In the genomic region with DNA sequence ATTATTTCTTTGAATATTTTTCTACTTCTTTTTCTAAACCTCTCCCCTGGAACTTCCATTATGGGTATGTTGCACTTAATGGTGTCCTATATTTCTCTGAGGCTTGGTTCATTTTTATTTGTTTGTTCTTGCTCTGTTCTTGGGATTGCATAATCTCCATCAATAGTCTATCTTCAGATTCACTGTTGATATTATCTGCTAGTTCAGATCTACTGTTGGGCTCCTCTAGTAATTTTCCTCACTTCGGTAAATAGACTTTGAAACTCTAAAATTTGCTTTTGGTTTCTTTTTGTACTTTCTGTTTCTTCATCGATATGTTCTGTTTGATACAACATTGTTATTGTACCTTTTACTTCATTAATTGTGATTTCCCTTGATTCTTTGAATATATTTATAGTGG, we compare ENCODE assay signal across 19 cellular contexts.
DNase-seq lines count a peak whose midpoint lies in the region; ATAC-seq and TF ChIP-seq lines count a peak whose summit lies in the region.
"Had no signal": no experiment of that assay in that cellular context is flagged by ENCODE, and none has a peak within 500 bp of the region (broad histone marks: within the 10 kb centered on the region; RNA-seq: fewer than 3 reads in every experiment).

No MANE protein-coding gene starts in this region.

- H3K27ac Mint-ChIP-seq in activated CD4-positive, alpha-beta T cell treated with anti-CD3 and anti-CD28 coated beads, Interleukin-2, amount 10 ng/mL, durations not matched to agents 24 days and 14 days: peak overlapping the region; percentile 18
- peak overlapping the region in 1 of 2 donors; percentile 21 for H3K27ac Mint-ChIP-seq in natural killer cell treated with Interleukin-12 subunit alpha and Interleukin-12 subunit beta and Interleukin-15 and Interleukin-18, amount 100 ng/mL, for 72 hours
- no peak overlapping the region for H3K27ac Mint-ChIP-seq in natural killer cell
- peak overlapping the region; percentile 0 for H3K27ac Mint-ChIP-seq in central memory CD8-positive, alpha-beta T cell (ENCODE audit: low read depth)
- H3K27ac Mint-ChIP-seq in stimulated activated effector memory CD8-positive, alpha-beta T cell treated with anti-CD3 and anti-CD28 coated beads, Interleukin-12 subunit alpha, Interleukin-12 subunit beta, amount 100 ng/mL, for 72 hours: no peak overlapping the region

- no peak overlapping the region for H3K4me3 Mint-ChIP-seq in activated CD4-positive, alpha-beta T cell treated with anti-CD3 and anti-CD28 coated beads, Interleukin-2, amount 10 ng/mL, durations not matched to agents 24 days and 14 days
- peak overlapping the region; percentile 14 for H3K4me3 Mint-ChIP-seq in natural killer cell treated with Interleukin-12 subunit alpha and Interleukin-12 subunit beta and Interleukin-15 and Interleukin-18, amount 100 ng/mL, for 72 hours
- no peak overlapping the region for H3K4me3 Mint-ChIP-seq in natural killer cell
- no peak overlapping the region for H3K4me3 Mint-ChIP-seq in central memory CD8-positive, alpha-beta T cell
- peak overlapping the region; percentile 15 for H3K4me3 Mint-ChIP-seq in stimulated activated effector memory CD8-positive, alpha-beta T cell treated with anti-CD3 and anti-CD28 coated beads, Interleukin-12 subunit alpha, Interleukin-12 subunit beta, amount 100 ng/mL, for 72 hours

- peaks cover 15% of the 10 kb centered on the region for H3K4me1 Mint-ChIP-seq in activated CD4-positive, alpha-beta T cell treated with anti-CD3 and anti-CD28 coated beads, Interleukin-2, amount 10 ng/mL, durations not matched to agents 24 days and 14 days
- H3K4me1 Mint-ChIP-seq in natural killer cell treated with Interleukin-12 subunit alpha and Interleukin-12 subunit beta and Interleukin-15 and Interleukin-18, amount 100 ng/mL, for 72 hours (ENCODE audit: low read depth in 2 of 2): peaks cover 10 to 11% of the 10 kb centered on the region in 2 donors
- H3K4me1 Mint-ChIP-seq in natural killer cell: peaks cover 10 to 11% of the 10 kb centered on the region in 2 donors
- H3K4me1 Mint-ChIP-seq in central memory CD8-positive, alpha-beta T cell: peaks cover 17% of the 10 kb centered on the region
- H3K4me1 Mint-ChIP-seq in stimulated activated effector memory CD8-positive, alpha-beta T cell treated with anti-CD3 and anti-CD28 coated beads, Interleukin-12 subunit alpha, Interleukin-12 subunit beta, amount 100 ng/mL, for 72 hours: peaks cover 11% of the 10 kb centered on the region

- peaks cover 73% of the 10 kb centered on the region for H3K36me3 Mint-ChIP-seq in activated CD4-positive, alpha-beta T cell treated with anti-CD3 and anti-CD28 coated beads, Interleukin-2, amount 10 ng/mL, durations not matched to agents 24 days and 14 days (ENCODE audit: low read depth)
- H3K36me3 Mint-ChIP-seq in natural killer cell treated with Interleukin-12 subunit alpha and Interleukin-12 subunit beta and Interleukin-15 and Interleukin-18, amount 100 ng/mL, for 72 hours: peaks cover 45% of the 10 kb centered on the region
- H3K36me3 Mint-ChIP-seq in natural killer cell: peaks cover 48% of the 10 kb centered on the region
- peaks cover 39% of the 10 kb centered on the region for H3K36me3 Mint-ChIP-seq in central memory CD8-positive, alpha-beta T cell (ENCODE audit: insufficient read depth)
- H3K36me3 Mint-ChIP-seq in stimulated activated effector memory CD8-positive, alpha-beta T cell treated with anti-CD3 and anti-CD28 coated beads, Interleukin-12 subunit alpha, Interleukin-12 subunit beta, amount 100 ng/mL, for 72 hours: peaks cover 77% of the 10 kb centered on the region

- no peak for TF ChIP-seq CTCF in natural killer cell (IDR thresholded peaks at IDR 0.05)

- no peaks in the 10 kb centered on the region for H3K27me3 Mint-ChIP-seq in activated CD4-positive, alpha-beta T cell treated with anti-CD3 and anti-CD28 coated beads, Interleukin-2, amount 10 ng/mL, durations not matched to agents 24 days and 14 days
- no peaks in the 10 kb centered on the region for H3K27me3 Mint-ChIP-seq in natural killer cell treated with Interleukin-12 subunit alpha and Interleukin-12 subunit beta and Interleukin-15 and Interleukin-18, amount 100 ng/mL, for 72 hours
- H3K27me3 Mint-ChIP-seq in natural killer cell (ENCODE audit: low read depth in 2 of 2): no peaks in the 10 kb centered on the region
- no peaks in the 10 kb centered on the region for H3K27me3 Mint-ChIP-seq in central memory CD8-positive, alpha-beta T cell

- no peak for DNase-seq in activated CD4-positive, alpha-beta T cell treated with anti-CD3 and anti-CD28 coated beads, Interleukin-2, amount 10 ng/mL, durations not matched to agents 24 days and 14 days
- DNase-seq in activated CD4-positive, alpha-beta T cell treated with anti-CD3 and anti-CD28 coated beads, Interleukin-2, amount 50 U/mL, for 1 hour: no peak
- no peak for DNase-seq in natural killer cell treated with Interleukin-12 subunit alpha and Interleukin-12 subunit beta and Interleukin-15 and Interleukin-18, amount 100 ng/mL, for 72 hours (ENCODE audit: low spot score)
- DNase-seq in natural killer cell (no peak), iPS-NIHi11 (ENCODE audit: low spot score) (no peak)
- no peak for DNase-seq in central memory CD8-positive, alpha-beta T cell (ENCODE audit: low spot score in 2 of 2)
- no peak for DNase-seq in stimulated activated effector memory CD8-positive, alpha-beta T cell treated with anti-CD3 and anti-CD28 coated beads, Interleukin-12 subunit alpha, Interleukin-12 subunit beta, amount 100 ng/mL, for 72 hours (ENCODE audit: low spot score in 2 of 2)
- DNase-seq: 8988T, C1 segment of cervical spinal cord, Calu3, H7, MG63, NCI-H1092 treated with DMSO at 0.1 percent for 48 hours, NCI-H1694, NCI-H2107, NCI-H345, NCI-H69, PC-9 had no signal

- no peak for ATAC-seq in natural killer cell treated with Interleukin-12 subunit alpha and Interleukin-12 subunit beta and Interleukin-15 and Interleukin-18, amount 100 ng/mL, for 72 hours
- ATAC-seq in natural killer cell (no peak), GM18519 (IDR thresholded peaks at IDR 0.05; ENCODE audit: low FRiP score, unreplicated experiment) (no peak)
- no peak for ATAC-seq in central memory CD8-positive, alpha-beta T cell (replicated peaks; ENCODE audit: extremely low read depth, poor library complexity, severe bottlenecking)
- no peak for ATAC-seq in stimulated activated effector memory CD8-positive, alpha-beta T cell treated with anti-CD3 and anti-CD28 coated beads, Interleukin-12 subunit alpha, Interleukin-12 subunit beta, amount 100 ng/mL, for 72 hours

- H3K9me3 Mint-ChIP-seq in activated CD4-positive, alpha-beta T cell treated with anti-CD3 and anti-CD28 coated beads, Interleukin-2, amount 10 ng/mL, durations not matched to agents 24 days and 14 days: peaks cover 9% of the 10 kb centered on the region
- H3K9me3 Mint-ChIP-seq in natural killer cell treated with Interleukin-12 subunit alpha and Interleukin-12 subunit beta and Interleukin-15 and Interleukin-18, amount 100 ng/mL, for 72 hours: peaks cover 8% of the 10 kb centered on the region
- peaks cover 4 to 6% of the 10 kb centered on the region in 2 donors for H3K9me3 Mint-ChIP-seq in natural killer cell
- H3K9me3 Mint-ChIP-seq in central memory CD8-positive, alpha-beta T cell: peaks cover 6% of the 10 kb centered on the region
- peaks cover 6% of the 10 kb centered on the region for H3K9me3 Mint-ChIP-seq in stimulated activated effector memory CD8-positive, alpha-beta T cell treated with anti-CD3 and anti-CD28 coated beads, Interleukin-12 subunit alpha, Interleukin-12 subunit beta, amount 100 ng/mL, for 72 hours

- intact Hi-C loops in activated CD4-positive, alpha-beta T cell treated with anti-CD3 and anti-CD28 coated beads, Interleukin-2, amount 10 ng/mL, durations not matched to agents 24 days and 14 days (cut with micrococcal nuclease): no loop called here
- intact Hi-C loops in natural killer cell (cut with micrococcal nuclease): no loop called here

Comparison
In these comparisons a context has a peak if more than half of its experiments do, and no peak if none do; other contexts are left out.
1. H3K4me3 Mint-ChIP-seq: peak in natural killer cell treated with Interleukin-12 subunit alpha and Interleukin-12 subunit beta and Interleukin-15 and Interleukin-18, amount 100 ng/mL, for 72 hours (single experiment) and stimulated activated effector memory CD8-positive, alpha-beta T cell treated with anti-CD3 and anti-CD28 coated beads, Interleukin-12 subunit alpha, Interleukin-12 subunit beta, amount 100 ng/mL, for 72 hours (single experiment); none in activated CD4-positive, alpha-beta T cell treated with anti-CD3 and anti-CD28 coated beads, Interleukin-2, amount 10 ng/mL, durations not matched to agents 24 days and 14 days (single experiment), natural killer cell (single experiment) and central memory CD8-positive, alpha-beta T cell (single experiment).
2. H3K27ac Mint-ChIP-seq: peak in activated CD4-positive, alpha-beta T cell treated with anti-CD3 and anti-CD28 coated beads, Interleukin-2, amount 10 ng/mL, durations not matched to agents 24 days and 14 days (single experiment) and central memory CD8-positive, alpha-beta T cell (single experiment); none in natural killer cell (0 of 2) and stimulated activated effector memory CD8-positive, alpha-beta T cell treated with anti-CD3 and anti-CD28 coated beads, Interleukin-12 subunit alpha, Interleukin-12 subunit beta, amount 100 ng/mL, for 72 hours (single experiment).